ENCODE assay signal across 19 cellular contexts in genomic region chr3:15781637-15782402, GRCh38. TPM values are rescaled to one million over a fixed set of nuclear protein-coding genes. Genes with fewer than 3 reads are reported as not detected.
DNase-seq lines count a peak whose midpoint lies in the region; ATAC-seq, FAIRE-seq and TF ChIP-seq lines count a peak whose summit lies in the region.
"Had no signal": no experiment of that assay in that cellular context is flagged by ENCODE, and none has a peak within 500 bp of the region (broad histone marks: within the 10 kb centered on the region; RNA-seq: fewer than 3 reads in every experiment).

No MANE protein-coding gene starts in this region.

- no peak overlapping the region for H3K27ac ChIP-seq in H9 (ENCODE audit: insufficient read length, low read depth, low read length)
- H3K27ac ChIP-seq: HL-60, spleen, stomach had no signal

- H2BK12ac ChIP-seq in H9 (ENCODE audit: insufficient read length, low read depth, low read length): no peak overlapping the region

- no peaks in the 10 kb centered on the region for H3K9me3 ChIP-seq in skeletal muscle satellite cell (replicated peaks; ENCODE audit: low read length)
- no peaks in the 10 kb centered on the region for H3K9me3 ChIP-seq in H9 (ENCODE audit: control insufficient read depth, low read depth, low read length)
- H3K9me3 ChIP-seq: Caco-2, spleen, stomach had no signal

- peak; percentile 11 for FAIRE-seq in D721Med (lab: Jason Lieb, UNC)

- H3K23ac ChIP-seq in H9 (ENCODE audit: insufficient read length, low read depth, low read length): no peak overlapping the region

- H3K36me3 Mint-ChIP-seq in WTC11: no peaks in the 10 kb centered on the region
- H3K36me3 Mint-ChIP-seq in H9 (ENCODE audit: insufficient read depth in 1 of 3, low read depth in 3 of 3): no peaks in the 10 kb centered on the region; a peak in 2 of 7 replicates

- H3K4me3 Mint-ChIP-seq in WTC11 (no peak overlapping the region), H9 (no peak overlapping the region)
- H3K4me3 Mint-ChIP-seq: activated B cell treated with CpG ODN at 0.5 μM for 24 hours; dendritic cell treated with granulocyte-macrophage colony-stimulating factor and Interleukin-4, amounts not matched to agents 40 ng/mL and 50 ng/mL, for 4 days had no signal

- POLR2A ChIA-PET in WTC11 (lab: Charles Lee): no interaction called here

- no peaks in the 10 kb centered on the region; the same call in 1 of the 2 replicates for H3K79me2 ChIP-seq in H9 (ENCODE audit: insufficient read depth, low read length)

- H3T11ph ChIP-seq in H9 (ENCODE audit: low read length): no peak overlapping the region

- H3K23me2 ChIP-seq in H9 (ENCODE audit: insufficient read length, low read depth, low read length, poor library complexity, severe bottlenecking): no peaks in the 10 kb centered on the region

- H3K18ac ChIP-seq in H9 (ENCODE audit: insufficient read length, low read depth, low read length): no peak overlapping the region

- H2AFZ ChIP-seq in H9 (ENCODE audit: low read length): no peak overlapping the region

- H3K56ac ChIP-seq in H9 (ENCODE audit: insufficient read length, low read depth, low read length): no peak overlapping the region

- H2BK20ac ChIP-seq in H9 (ENCODE audit: low read depth, low read length, poor library complexity, severe bottlenecking): no peak overlapping the region

- H3K4me2 ChIP-seq in skeletal muscle satellite cell (ENCODE audit: low read length) (peak overlapping the region; percentile 69), H9 (ENCODE audit: insufficient read depth, insufficient read length, low read length) (no peak overlapping the region)

- H3K9ac ChIP-seq in skeletal muscle satellite cell (ENCODE audit: low read depth, low read length) (peak overlapping the region; percentile 73), H9 (ENCODE audit: extremely low read depth, insufficient read length, low read length) (no peak overlapping the region)

- peaks cover 75% of the 10 kb centered on the region for H3K36me3 ChIP-seq in skeletal muscle satellite cell (ENCODE audit: insufficient read depth, low read length)
- H3K36me3 ChIP-seq: spleen, stomach had no signal

- WGBS in H9 (ENCODE audit: extremely low coverage, insufficient read length, low lambda C conversion rate): no CpG with 5 or more reads among the region's 6 CpGs

- CTCF ChIA-PET in WTC11 (lab: Charles Lee): interaction anchor here (0.5 kb wide), 1 partner anchor 15 kb away, joined by 3 read pairs; no protein-coding TSS in a partner anchor

- TF ChIP-seq CTCF in D721Med (IDR thresholded peaks at IDR 0.05; ENCODE audit: insufficient read depth, missing control alignments) (no peak), WTC11 (IDR thresholded peaks at IDR 0.05) (no peak), H9 (conservative IDR thresholded peaks at IDR 0.05) (no peak)

- H3K4me1 Mint-ChIP-seq in WTC11: peaks cover 34% of the 10 kb centered on the region
- H3K4me1 Mint-ChIP-seq in H9: peaks cover 26 to 33% of the 10 kb centered on the region in 2 experiments

- no peaks in the 10 kb centered on the region for H4K20me1 ChIP-seq in H9 (ENCODE audit: control insufficient read depth, insufficient read depth, insufficient read length)

- peak; percentile 38; the same call in 1 of the 2 replicates for ATAC-seq in WTC11
- no peak for ATAC-seq in HG03025 (IDR thresholded peaks at IDR 0.05; ENCODE audit: low FRiP score, unreplicated experiment)
- ATAC-seq in HG03439 (IDR thresholded peaks at IDR 0.05; ENCODE audit: unreplicated experiment): no peak

- H3K9me3 Mint-ChIP-seq in WTC11 (no peaks in the 10 kb centered on the region), H9 (no peaks in the 10 kb centered on the region)
- H3K9me3 Mint-ChIP-seq: activated B cell treated with CpG ODN at 0.5 μM for 24 hours; dendritic cell treated with granulocyte-macrophage colony-stimulating factor and Interleukin-4, amounts not matched to agents 40 ng/mL and 50 ng/mL, for 4 days had no signal

- H3K79me1 ChIP-seq in H9 (ENCODE audit: insufficient read depth, low read depth, low read length, poor library complexity, severe bottlenecking): no peaks in the 10 kb centered on the region

- no peak overlapping the region for H2AK5ac ChIP-seq in H9 (ENCODE audit: insufficient read length, low read length)

- H4K91ac ChIP-seq in H9 (ENCODE audit: insufficient read length, low read depth, low read length): no peak overlapping the region

- H4K5ac ChIP-seq in H9 (ENCODE audit: insufficient read length, low read depth, low read length): no peak overlapping the region

- H3K4ac ChIP-seq in H9 (ENCODE audit: low read depth, low read length): no peak overlapping the region

- peak overlapping the region; percentile 49 for H3K4me3 ChIP-seq in skeletal muscle satellite cell (ENCODE audit: low read length)
- H3K4me3 ChIP-seq: spleen, stomach had no signal

- no peak overlapping the region for H2BK15ac ChIP-seq in H9 (ENCODE audit: low read depth, low read length)

- H4K8ac ChIP-seq in H9 (replicated peaks; ENCODE audit: insufficient read length, low read depth, low read length): no peak overlapping the region

- H3K27me3 ChIP-seq in skeletal muscle satellite cell (ENCODE audit: control insufficient read depth, insufficient read depth, low read length) (no peaks in the 10 kb centered on the region), H9 (ENCODE audit: insufficient read depth, low read length) (no peaks in the 10 kb centered on the region)
- H3K27me3 ChIP-seq: spleen, stomach had no signal

- no peak overlapping the region for H2BK5ac ChIP-seq in H9 (ENCODE audit: insufficient read length, low read length)

- no peaks in the 10 kb centered on the region for H3K27me3 Mint-ChIP-seq in WTC11 (ENCODE audit: low read depth)
- H3K27me3 Mint-ChIP-seq in H9 (ENCODE audit: low read depth): no peaks in the 10 kb centered on the region
- H3K27me3 Mint-ChIP-seq: activated B cell treated with CpG ODN at 0.5 μM for 24 hours; dendritic cell treated with granulocyte-macrophage colony-stimulating factor and Interleukin-4, amounts not matched to agents 40 ng/mL and 50 ng/mL, for 4 days had no signal

- H3K27ac Mint-ChIP-seq in WTC11 (peak overlapping the region; percentile 11; the same call in 1 of the 2 replicates), H9 (no peak overlapping the region)
- H3K27ac Mint-ChIP-seq: activated B cell treated with CpG ODN at 0.5 μM for 24 hours had no signal

- H2BK120ac ChIP-seq in H9 (ENCODE audit: low read depth, low read length, poor library complexity, severe bottlenecking): no peak overlapping the region

- H3K14ac ChIP-seq in H9 (ENCODE audit: insufficient read depth, low read length): no peak overlapping the region

- DNase-seq in D721Med (ENCODE audit: insufficient read length, low spot score) (no peak), WTC11 (ENCODE audit: low spot score) (no peak), iris pigment epithelial cell (ENCODE audit: low read depth) (peak; percentile 47), NCI-H226 (no peak), H9 (no peak)
- DNase-seq: activated B cell treated with CpG ODN at 0.5 μM for 24 hours; activated effector memory CD4-positive, alpha-beta T cell treated with anti-CD3 and anti-CD28 coated beads, Interleukin-2, amount 50 U/mL, for 16 hours; aorta; Caco-2; GDM1; NCI-H1694; NCI-H510A treated with DMSO at 0.1 percent for 48 hours; spleen; stomach had no signal

- H3K4me1 ChIP-seq in skeletal muscle satellite cell (ENCODE audit: control insufficient read depth, insufficient read depth, low read length): peaks cover 74% of the 10 kb centered on the region
- no peaks in the 10 kb centered on the region for H3K4me1 ChIP-seq in H9 (ENCODE audit: insufficient read depth, low read length)
- H3K4me1 ChIP-seq: Caco-2 had no signal

TF ChIP-seq in WTC11, 78 proteins besides CTCF, POLR2A, EP300 and RAD21 (continues in another document):
- TF ChIP-seq ZNF512 (CRISPR knock-in tag; IDR thresholded peaks at IDR 0.05; ENCODE audit: borderline replicate concordance): no peak
- TF ChIP-seq USF1 (CRISPR knock-in tag; IDR thresholded peaks at IDR 0.05): no peak
- TF ChIP-seq NR1H2 (CRISPR knock-in tag; IDR thresholded peaks at IDR 0.05): no peak
- no peak for TF ChIP-seq ZMAT4 (CRISPR knock-in tag; IDR thresholded peaks at IDR 0.05)
- TF ChIP-seq IRF2 (CRISPR knock-in tag; IDR thresholded peaks at IDR 0.05; ENCODE audit: borderline replicate concordance, low read depth): no peak
- TF ChIP-seq PRRX2 (CRISPR knock-in tag; IDR thresholded peaks at IDR 0.05): no peak
- TF ChIP-seq NR3C1 (CRISPR knock-in tag; conservative IDR thresholded peaks at IDR 0.05; ENCODE audit: low read depth): no peak

RNA-seq across cellular contexts. Expression of gene ANKRD28, which starts 16.0 kb away (rescaled TPM):
- total RNA-seq in WTC11 (2021) (42.7 to 51.6 TPM (median 43.8 TPM) in 3 replicates), H9 (2021) (53.8 and 59.0 TPM in 2 replicates)
- total RNA-seq in skeletal muscle satellite cell (2012; rRNA removed): 128 and 132 TPM in 2 replicates
